1 cellular context compared by ENCODE assay signal in the genomic region with DNA sequence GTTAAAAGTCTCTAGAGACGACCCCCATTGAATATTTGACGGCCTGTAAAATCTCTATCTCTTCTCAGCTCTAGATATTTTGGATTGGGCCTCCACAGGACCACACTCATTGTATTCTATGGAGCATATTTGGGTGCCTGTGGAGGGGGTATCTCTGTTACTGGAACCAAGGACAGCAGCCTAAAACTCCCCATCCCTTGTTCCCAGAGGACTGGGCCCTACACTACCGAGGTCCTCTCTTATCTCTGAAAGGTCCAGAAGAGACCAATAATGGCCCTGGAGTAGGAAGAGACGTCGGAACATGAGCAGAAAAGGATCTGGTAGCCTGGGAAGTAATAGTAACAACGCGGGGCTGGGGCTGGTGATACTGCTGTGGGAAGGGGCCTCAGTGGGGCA.
TF ChIP-seq lines count a peak whose summit lies in the region.

No MANE protein-coding gene starts in this region.

TF ChIP-seq in endothelial cell of umbilical vein, 7 proteins besides CTCF, POLR2A, EP300 and RAD21:
- TF ChIP-seq GATA2 (IDR thresholded peaks at IDR 0.05; ENCODE audit: insufficient read depth, insufficient read length, low read depth, low read length), result no peak
- no peak for TF ChIP-seq POLR2AphosphoS5 (IDR thresholded peaks at IDR 0.05; ENCODE audit: insufficient read depth, low read depth, low read length)
- TF ChIP-seq JUN (IDR thresholded peaks at IDR 0.05; ENCODE audit: borderline replicate concordance, insufficient read depth, insufficient read length, low read depth), result no peak
- no peak for TF ChIP-seq EZH2 (IDR thresholded peaks at IDR 0.05; ENCODE audit: borderline replicate concordance, low read depth, low read length, severe bottlenecking)
- no peak for TF ChIP-seq MAX (IDR thresholded peaks at IDR 0.05; ENCODE audit: insufficient read depth, insufficient read length)
- no peak for TF ChIP-seq FOS (IDR thresholded peaks at IDR 0.05; ENCODE audit: borderline replicate concordance, insufficient read depth, low read length)
- TF ChIP-seq MYC (IDR thresholded peaks at IDR 0.05; ENCODE audit: low read depth, low read length), result no peak
TF ChIP-seq in endothelial cell of umbilical vein: peak in this region for 0.
